ENCODE assay signal across 8 cellular contexts in the genomic region with DNA sequence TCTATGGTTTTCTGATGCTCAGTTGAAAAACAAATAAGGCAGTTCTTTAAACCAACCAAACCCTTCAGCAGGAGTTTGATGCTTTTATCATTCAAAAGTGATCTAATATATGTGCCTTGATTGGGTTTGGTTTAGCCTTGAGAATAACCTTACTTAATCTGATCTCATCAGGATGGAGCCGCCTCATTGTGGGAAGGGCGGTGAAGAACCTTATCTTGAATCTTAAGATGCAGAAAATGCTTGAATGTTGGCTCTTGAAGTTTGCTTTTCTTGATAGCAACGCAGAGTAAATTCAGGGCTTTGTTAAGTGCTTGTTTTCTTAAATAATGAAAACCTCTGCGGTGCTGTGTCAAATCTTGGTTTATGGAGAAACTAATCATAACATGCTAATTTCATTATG.
DNase-seq lines count a peak whose midpoint lies in the region; ATAC-seq and TF ChIP-seq lines count a peak whose summit lies in the region.

No MANE protein-coding gene starts in this region.

- H3K4me3 ChIP-seq in iPS-18c (ENCODE audit: insufficient read depth, low read depth, low read length) (peak overlapping the region; percentile 32), upper lobe of left lung (peak overlapping the region; percentile 66 to 92 (median 66))

- DNase-seq in activated naive CD4-positive, alpha-beta T cell treated with anti-CD3 and anti-CD28 coated beads, Interleukin-2, amount 10 ng/mL, durations not matched to agents 7 days and 5 days, result no peak
- DNase-seq in activated naive CD4-positive, alpha-beta T cell treated with anti-CD3 and anti-CD28 coated beads, Interleukin-2, amount 50 U/mL, for 16 hours, result no peak
- DNase-seq in activated CD8-positive, alpha-beta T cell treated with anti-CD3 and anti-CD28 coated beads for 36 hours, result no peak
- no peak for DNase-seq in upper lobe of left lung
- DNase-seq in activated effector memory CD4-positive, alpha-beta T cell treated with anti-CD3 and anti-CD28 coated beads, Interleukin-2, amount 50 U/mL, for 16 hours, result no peak
- no peak for DNase-seq in NCI-H1436 treated with DMSO at 0.1 percent for 48 hours (lab: John Stamatoyannopoulos, UW)

- no peaks in the 10 kb centered on the region for H3K27me3 ChIP-seq in upper lobe of left lung

- peak overlapping the region; percentile 98 for H3K27ac Mint-ChIP-seq in activated naive CD4-positive, alpha-beta T cell treated with anti-CD3 and anti-CD28 coated beads, Interleukin-2, amount 10 ng/mL, durations not matched to agents 7 days and 5 days
- peak overlapping the region; percentile 98 for H3K27ac Mint-ChIP-seq in activated CD8-positive, alpha-beta T cell treated with anti-CD3 and anti-CD28 coated beads for 36 hours

- H3K4me1 Mint-ChIP-seq in activated naive CD4-positive, alpha-beta T cell treated with anti-CD3 and anti-CD28 coated beads, Interleukin-2, amount 10 ng/mL, durations not matched to agents 7 days and 5 days, result peaks cover 35% of the 10 kb centered on the region
- H3K4me1 Mint-ChIP-seq in activated CD8-positive, alpha-beta T cell treated with anti-CD3 and anti-CD28 coated beads for 36 hours (ENCODE audit: low read depth), result peaks cover 39% of the 10 kb centered on the region

- CTCF ChIA-PET in activated naive CD4-positive, alpha-beta T cell treated with anti-CD3 and anti-CD28 coated beads, Interleukin-2, amount 10 ng/mL, durations not matched to agents 7 days and 5 days (lab: Charles Lee), result interaction anchor here (1.2 kb wide), 1 partner anchor 189 kb away, joined by 5 read pairs; no protein-coding TSS in a partner anchor
- CTCF ChIA-PET in activated CD8-positive, alpha-beta T cell treated with anti-CD3 and anti-CD28 coated beads for 36 hours (lab: Charles Lee), result interaction anchor here (2.3 kb wide), 1 partner anchor 189 kb away, joined by 14 read pairs; no protein-coding TSS in a partner anchor

- H3K4me1 ChIP-seq in upper lobe of left lung, result peaks cover 22 to 31% (median 25%) of the 10 kb centered on the region in 4 donors

- POLR2A ChIA-PET in activated CD8-positive, alpha-beta T cell treated with anti-CD3 and anti-CD28 coated beads for 36 hours (lab: Charles Lee), result interaction anchor here (0.7 kb wide), 1 partner anchor 31 kb away, joined by 4 read pairs; no protein-coding TSS in a partner anchor

- intact Hi-C loops in activated CD8-positive, alpha-beta T cell treated with anti-CD3 and anti-CD28 coated beads for 36 hours (cut with micrococcal nuclease), result loop anchor here (5.0 kb wide), 2 partner anchors 37 to 187 kb away; no protein-coding TSS in a partner anchor

- H3K27me3 Mint-ChIP-seq in activated naive CD4-positive, alpha-beta T cell treated with anti-CD3 and anti-CD28 coated beads, Interleukin-2, amount 10 ng/mL, durations not matched to agents 7 days and 5 days, result no peaks in the 10 kb centered on the region
- no peaks in the 10 kb centered on the region for H3K27me3 Mint-ChIP-seq in activated CD8-positive, alpha-beta T cell treated with anti-CD3 and anti-CD28 coated beads for 36 hours

- no peaks in the 10 kb centered on the region for H3K9me3 Mint-ChIP-seq in activated naive CD4-positive, alpha-beta T cell treated with anti-CD3 and anti-CD28 coated beads, Interleukin-2, amount 10 ng/mL, durations not matched to agents 7 days and 5 days
- H3K9me3 Mint-ChIP-seq in activated CD8-positive, alpha-beta T cell treated with anti-CD3 and anti-CD28 coated beads for 36 hours, result no peaks in the 10 kb centered on the region

- no peak for ATAC-seq in activated CD8-positive, alpha-beta T cell treated with anti-CD3 and anti-CD28 coated beads for 36 hours
- ATAC-seq in upper lobe of left lung (ENCODE audit: low FRiP score in 2 of 2) (no peak), GM21737 (IDR thresholded peaks at IDR 0.05; ENCODE audit: unreplicated experiment) (no peak)

- TF ChIP-seq EP300 in upper lobe of left lung (IDR thresholded peaks at IDR 0.05), result no peak

- no peaks in the 10 kb centered on the region for H3K9me3 ChIP-seq in iPS-18c (ENCODE audit: control insufficient read depth, insufficient read depth, low read length)
- no peaks in the 10 kb centered on the region for H3K9me3 ChIP-seq in upper lobe of left lung

- peaks cover 0 to 3% (median 0%) of the 10 kb centered on the region in 4 donors for H3K36me3 ChIP-seq in upper lobe of left lung

- peak overlapping the region; percentile 83 for H3K4me3 Mint-ChIP-seq in activated naive CD4-positive, alpha-beta T cell treated with anti-CD3 and anti-CD28 coated beads, Interleukin-2, amount 10 ng/mL, durations not matched to agents 7 days and 5 days
- H3K4me3 Mint-ChIP-seq in activated CD8-positive, alpha-beta T cell treated with anti-CD3 and anti-CD28 coated beads for 36 hours, result peak overlapping the region; percentile 95

- no peak for TF ChIP-seq CTCF in activated CD8-positive, alpha-beta T cell treated with anti-CD3 and anti-CD28 coated beads for 36 hours (IDR thresholded peaks at IDR 0.05)
- no peak for TF ChIP-seq CTCF in upper lobe of left lung (IDR thresholded peaks at IDR 0.05)

- H3K27ac ChIP-seq in upper lobe of left lung, result peak overlapping the region in 2 of 4 donors; percentile 95 to 100

- TF ChIP-seq POLR2A in upper lobe of left lung (IDR thresholded peaks at IDR 0.05), result no peak

- H3K36me3 Mint-ChIP-seq in activated naive CD4-positive, alpha-beta T cell treated with anti-CD3 and anti-CD28 coated beads, Interleukin-2, amount 10 ng/mL, durations not matched to agents 7 days and 5 days, result peaks cover 15% of the 10 kb centered on the region
- H3K36me3 Mint-ChIP-seq in activated CD8-positive, alpha-beta T cell treated with anti-CD3 and anti-CD28 coated beads for 36 hours (ENCODE audit: low read depth), result peaks cover 11% of the 10 kb centered on the region

- 16 to 27% methylated on average over 4 of the region's 4 CpGs for WGBS in upper lobe of left lung, 2 donors
